Comparison of ENCODE assay signal across 18 cellular contexts in the genomic region with DNA sequence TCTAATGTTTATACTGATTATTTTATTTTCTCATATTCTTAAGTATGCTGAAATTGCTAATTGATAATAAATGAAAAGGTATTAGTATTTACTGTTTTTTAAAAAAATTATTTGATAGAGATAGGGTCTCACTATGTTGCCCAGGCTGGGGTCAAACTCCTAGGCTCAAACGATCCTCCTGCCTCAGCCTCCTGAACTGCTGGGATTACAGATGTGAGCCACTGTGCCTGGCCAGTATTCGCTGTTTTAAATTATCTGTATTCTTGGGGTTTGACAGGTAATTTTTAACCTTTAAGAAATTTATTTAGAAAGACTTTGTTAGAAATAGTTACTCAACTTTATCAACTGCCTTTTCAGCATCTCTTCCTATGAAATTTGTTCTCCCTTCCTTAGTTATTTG. TPM values are rescaled to one million over a fixed set of nuclear protein-coding genes. Genes with fewer than 3 reads are reported as not detected.
DNase-seq lines count a peak whose midpoint lies in the region; ATAC-seq and TF ChIP-seq lines count a peak whose summit lies in the region.
"Had no signal": no experiment of that assay in that cellular context is flagged by ENCODE, and none has a peak within 500 bp of the region (broad histone marks: within the 10 kb centered on the region; RNA-seq: fewer than 3 reads in every experiment).

No MANE protein-coding gene starts in this region.

- H3K27ac Mint-ChIP-seq in activated CD4-positive, alpha-beta T cell treated with anti-CD3 and anti-CD28 coated beads for 36 hours, result no peak overlapping the region
- H3K27ac Mint-ChIP-seq: B cell; CD4-positive, alpha-beta T cell; CD8-positive, alpha-beta T cell had no signal

- H3K9me3 ChIP-seq in MG63, result no peaks in the 10 kb centered on the region
- H3K9me3 ChIP-seq: A549, Caco-2 had no signal

- DNase-seq in MG63 (no peak), coronary artery (ENCODE audit: low spot score) (peak; percentile 8), islet precursor cell (peak; percentile 16)
- no peak for DNase-seq in activated CD4-positive, alpha-beta T cell treated with anti-CD3 and anti-CD28 coated beads for 36 hours
- DNase-seq: AML-193; Caco-2; Calu3; CD4-positive, alpha-beta T cell; CD8-positive, alpha-beta T cell; DMS79 treated with DMSO at 0.1 percent for 48 hours; GF-D8 had no signal

- no peak overlapping the region for H3K4me3 Mint-ChIP-seq in activated CD4-positive, alpha-beta T cell treated with anti-CD3 and anti-CD28 coated beads for 36 hours
- H3K4me3 Mint-ChIP-seq: B cell; CD4-positive, alpha-beta T cell; CD8-positive, alpha-beta T cell had no signal

- H3K27me3 Mint-ChIP-seq in activated CD4-positive, alpha-beta T cell treated with anti-CD3 and anti-CD28 coated beads for 36 hours, result peaks cover 3% of the 10 kb centered on the region

- H3K27ac ChIP-seq in coronary artery, result no peak overlapping the region
- H3K27ac ChIP-seq: 22Rv1; A549; BLaER1 treated with 17β-estradiol and CSF1 and Interleukin-3, amounts not matched to agents 10 nM and 100 nM; C4-2B had no signal

- H3K9me3 Mint-ChIP-seq in activated CD4-positive, alpha-beta T cell treated with anti-CD3 and anti-CD28 coated beads for 36 hours (ENCODE audit: low read depth), result no peaks in the 10 kb centered on the region
- H3K9me3 Mint-ChIP-seq: CD4-positive, alpha-beta T cell had no signal

- intact Hi-C loops in activated CD4-positive, alpha-beta T cell treated with anti-CD3 and anti-CD28 coated beads for 36 hours (cut with DNase I, micrococcal nuclease), result no loop called here

- CTCF ChIA-PET in activated CD4-positive, alpha-beta T cell treated with anti-CD3 and anti-CD28 coated beads for 36 hours (lab: Charles Lee), result no interaction called here

- no peak for TF ChIP-seq CTCF in coronary artery (IDR thresholded peaks at IDR 0.05)

- no peaks in the 10 kb centered on the region for H3K36me3 Mint-ChIP-seq in activated CD4-positive, alpha-beta T cell treated with anti-CD3 and anti-CD28 coated beads for 36 hours (ENCODE audit: low read depth)
- H3K36me3 Mint-ChIP-seq: CD8-positive, alpha-beta T cell had no signal

- ATAC-seq in GM19351 (IDR thresholded peaks at IDR 0.05; ENCODE audit: unreplicated experiment), result no peak
- no peak for ATAC-seq in activated CD4-positive, alpha-beta T cell treated with anti-CD3 and anti-CD28 coated beads for 36 hours
- ATAC-seq in HG02678 (IDR thresholded peaks at IDR 0.05; ENCODE audit: unreplicated experiment), result no peak
- ATAC-seq: A549; CD8-positive, alpha-beta T cell had no signal

- no peaks in the 10 kb centered on the region for H3K4me1 Mint-ChIP-seq in activated CD4-positive, alpha-beta T cell treated with anti-CD3 and anti-CD28 coated beads for 36 hours
- H3K4me1 Mint-ChIP-seq: B cell had no signal

- POLR2A ChIA-PET in activated CD4-positive, alpha-beta T cell treated with anti-CD3 and anti-CD28 coated beads for 36 hours (lab: Charles Lee), result no interaction called here

- no peaks in the 10 kb centered on the region for H3K36me3 ChIP-seq in MG63
- H3K36me3 ChIP-seq: BLaER1 treated with 17β-estradiol and CSF1 and Interleukin-3, amounts not matched to agents 10 nM and 100 nM had no signal

- H3K4me3 ChIP-seq in MG63 (peak overlapping the region; percentile 28), coronary artery (no peak overlapping the region)
- H3K4me3 ChIP-seq: A549; BLaER1 treated with 17β-estradiol and CSF1 and Interleukin-3, amounts not matched to agents 10 nM and 100 nM had no signal

- H3K27me3 ChIP-seq in MG63, result no peaks in the 10 kb centered on the region; the same call in 1 of the 2 replicates
- H3K27me3 ChIP-seq: BLaER1 treated with 17β-estradiol and CSF1 and Interleukin-3, amounts not matched to agents 10 nM and 100 nM had no signal

RNA-seq across cellular contexts. Expression of gene RAN, which starts 32.2 kb away (rescaled TPM):
- 1,095 and 1,946 TPM in 2 replicates for total RNA-seq in MG63 (2014; rRNA removed; shearing (Covaris generic); ENCODE audit: low replicate concordance)
- total RNA-seq in activated CD4-positive, alpha-beta T cell treated with anti-CD3 and anti-CD28 coated beads for 36 hours, result 1,000 to 10,000 TPM; 1,919 to 2,242 TPM

RNA-seq across cellular contexts. Expression of gene ADGRD1, which starts 49.6 kb away (rescaled TPM):
- total RNA-seq in MG63 (2014; rRNA removed; shearing (Covaris generic); ENCODE audit: low replicate concordance), result 0.89 and 5.3 TPM in 2 replicates
- 1 to 10 TPM; 1.8 to 2.3 TPM for total RNA-seq in activated CD4-positive, alpha-beta T cell treated with anti-CD3 and anti-CD28 coated beads for 36 hours
- total RNA-seq: Calu3; CD8-positive, alpha-beta T cell had no signal

Comparison
In these comparisons a context has a peak if more than half of its experiments do, and no peak if none do; other contexts are left out.
1. DNase-seq: peak in coronary artery (single experiment) and islet precursor cell (single experiment); none in MG63 (single experiment) and activated CD4-positive, alpha-beta T cell treated with anti-CD3 and anti-CD28 coated beads for 36 hours (single experiment).